In genomic region chr3:23740517-23741402, GRCh38 we compare ENCODE assay signal across 8 cellular contexts.
DNase-seq lines count a peak whose midpoint lies in the region; ATAC-seq and TF ChIP-seq lines count a peak whose summit lies in the region.

No MANE protein-coding gene starts in this region.

- H3K4me3 Mint-ChIP-seq in type B pancreatic cell = no peak overlapping the region

- no peaks in the 10 kb centered on the region for H3K9me3 Mint-ChIP-seq in type B pancreatic cell

- DNase-seq in NCI-H2107 treated with DMSO at 0.1 percent for 48 hours (lab: John Stamatoyannopoulos, UW; ENCODE audit: unreplicated experiment) = peak; percentile 24
- no peak for DNase-seq in NCI-H2107 (lab: John Stamatoyannopoulos, UW)
- peak; percentile 58 for DNase-seq in NB4 (ENCODE audit: low read depth)
- DNase-seq in astrocyte of the hippocampus (ENCODE audit: low read depth, low spot score) = peak; percentile 73
- peak; percentile 54 for DNase-seq in stimulated activated CD4-positive, alpha-beta T cell treated with anti-CD3 and anti-CD28 coated beads, Interleukin-1b, Interleukin-23, amount 100 ng/mL, for 48 hours
- DNase-seq in type B pancreatic cell (ENCODE audit: extremely low spot score, unreplicated experiment) = no peak
- no peak for DNase-seq in NCI-H2171 treated with DMSO at 0.1 percent for 48 hours (lab: John Stamatoyannopoulos, UW)

- no peak overlapping the region for H3K4me3 ChIP-seq in NB4 (ENCODE audit: low read depth, low read length)

- peaks cover 26% of the 10 kb centered on the region for H3K4me1 Mint-ChIP-seq in type B pancreatic cell (ENCODE audit: unreplicated experiment)

- no peak for TF ChIP-seq CTCF in NB4 (IDR thresholded peaks at IDR 0.05; ENCODE audit: low read depth, low read length)
- no peak for TF ChIP-seq CTCF in type B pancreatic cell (conservative IDR thresholded peaks at IDR 0.05)

- H3K36me3 Mint-ChIP-seq in type B pancreatic cell = no peaks in the 10 kb centered on the region

- no peak for TF ChIP-seq POLR2A in NB4 (IDR thresholded peaks at IDR 0.05; ENCODE audit: extremely low read depth, insufficient read length)

- H3K27ac Mint-ChIP-seq in type B pancreatic cell = no peak overlapping the region

- peaks cover 40% of the 10 kb centered on the region for H3K27me3 Mint-ChIP-seq in type B pancreatic cell

- ATAC-seq in HG02571 (IDR thresholded peaks at IDR 0.05; ENCODE audit: unreplicated experiment) = peak; percentile 72

Comparison
In these comparisons a context has a peak if more than half of its experiments do, and no peak if none do; other contexts are left out.
1. DNase-seq: peak in NCI-H2107 treated with DMSO at 0.1 percent for 48 hours (single experiment), NB4 (single experiment), astrocyte of the hippocampus (single experiment) and stimulated activated CD4-positive, alpha-beta T cell treated with anti-CD3 and anti-CD28 coated beads, Interleukin-1b, Interleukin-23, amount 100 ng/mL, for 48 hours (single experiment); none in NCI-H2107 (single experiment), type B pancreatic cell (single experiment) and NCI-H2171 treated with DMSO at 0.1 percent for 48 hours (single experiment).